In the genomic region with DNA sequence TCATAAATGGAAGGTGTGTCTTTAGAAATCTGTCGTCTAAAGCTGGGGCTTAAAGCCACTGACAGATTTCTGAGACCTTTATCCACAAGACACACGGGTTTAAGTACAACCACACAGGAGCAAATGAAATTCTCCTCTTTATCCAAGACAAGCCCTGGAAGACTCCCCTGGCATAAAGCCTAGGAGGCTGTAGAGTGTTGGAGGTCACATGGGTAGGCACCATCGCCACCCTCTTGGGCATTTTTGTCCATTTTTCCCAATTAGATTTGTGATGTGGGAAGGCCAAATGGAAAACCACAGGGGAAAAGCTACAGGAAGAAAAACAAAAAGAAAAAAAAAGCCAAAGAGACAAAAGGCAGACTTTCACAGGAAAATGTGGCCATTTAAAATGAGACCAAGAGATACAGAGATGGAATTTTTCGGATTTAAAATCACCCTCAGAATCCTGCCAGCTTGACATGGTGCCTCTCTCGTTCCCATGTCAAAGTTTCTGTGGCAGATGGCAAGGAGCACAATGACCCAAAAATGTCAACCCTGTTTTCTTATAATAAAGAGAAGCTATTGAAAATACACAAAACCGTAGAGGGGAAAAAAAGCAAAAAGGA, we compare ENCODE assay signal across 21 cellular contexts.
"Had no signal": no experiment of that assay in that cellular context is flagged by ENCODE, and none has a peak within 500 bp of the region (broad histone marks: within the 10 kb centered on the region; RNA-seq: fewer than 3 reads in every experiment).

No MANE protein-coding gene starts in this region.

- ATAC-seq: effector memory CD8-positive, alpha-beta T cell; esophagus mucosa; gastrocnemius medialis; heart right ventricle; left cardiac atrium; left lung; left ventricle myocardium superior; lower lobe of right lung; mucosa of descending colon; naive thymus-derived CD8-positive, alpha-beta T cell had no signal

- H3K9me3 ChIP-seq: gastrocnemius medialis, left lung, mucosa of descending colon had no signal

- H3K27me3 ChIP-seq: esophagus squamous epithelium, gastrocnemius medialis, heart right ventricle, left lung had no signal

- H3K4me1 ChIP-seq: esophagus squamous epithelium, gastrocnemius medialis, heart right ventricle, left lung, lower lobe of right lung had no signal

- DNase-seq: effector CD8-positive, alpha-beta T cell; effector memory CD8-positive, alpha-beta T cell; endodermal cell; erythroblast; esophagus squamous epithelium; foreskin fibroblast; foreskin melanocyte; gastrocnemius medialis; glutamatergic neuron; heart right ventricle; hippocampal formation; left cardiac atrium; left lung; left ventricle myocardium superior; lower lobe of right lung; mesenchymal stem cell; mucosa of descending colon; naive B cell; naive thymus-derived CD8-positive, alpha-beta T cell had no signal

- H3K27ac ChIP-seq: epithelial cell of prostate, esophagus squamous epithelium, gastrocnemius medialis, heart right ventricle, left lung, lower lobe of right lung had no signal

- H3K4me3 ChIP-seq: esophagus squamous epithelium, gastrocnemius medialis, heart right ventricle, left lung, lower lobe of right lung, mucosa of descending colon had no signal

- H3K36me3 ChIP-seq: esophagus squamous epithelium, gastrocnemius medialis, heart right ventricle, left lung, lower lobe of right lung had no signal
